Comparison of ENCODE assay signal across 14 cellular contexts in genomic region chr5:11143456-11144267, GRCh38.
A peak's percentile ranks its signal among the peaks of the same experiment; 100 is the strongest.
DNase-seq lines count a peak whose midpoint lies in the region; ATAC-seq lines count a peak whose summit lies in the region.
"Had no signal": no experiment of that assay in that cellular context is flagged by ENCODE, and none has a peak within 500 bp of the region (broad histone marks: within the 10 kb centered on the region; RNA-seq: fewer than 3 reads in every experiment).

No MANE protein-coding gene starts in this region.

- H3K36me3 Mint-ChIP-seq in activated naive CD8-positive, alpha-beta T cell treated with anti-CD3 and anti-CD28 coated beads, Interleukin-2, amount 50 U/mL, for 24 hours (ENCODE audit: low read depth): no peaks in the 10 kb centered on the region

- H3K27me3 ChIP-seq in aorta (ENCODE audit: control insufficient read depth in 1 of 2, insufficient read depth in 2 of 2, low read length in 1 of 2): no peaks in the 10 kb centered on the region

- WGBS in aorta, 2 donors: 49 to 62% methylated on average over 3 of the region's 3 CpGs

- no peaks in the 10 kb centered on the region for H3K4me1 ChIP-seq in aorta (ENCODE audit: control insufficient read depth in 1 of 2, insufficient read depth in 2 of 2, low read length in 2 of 2)

- H3K27me3 Mint-ChIP-seq in activated naive CD8-positive, alpha-beta T cell treated with anti-CD3 and anti-CD28 coated beads, Interleukin-2, amount 50 U/mL, for 24 hours: peaks cover 13% of the 10 kb centered on the region

- H3K4me3 ChIP-seq in aorta (ENCODE audit: low read length in 2 of 2): no peak overlapping the region

- DNase-seq in EH (ENCODE audit: low read depth) (peak; percentile 23), NCI-H1694 (lab: John Stamatoyannopoulos, UW) (no peak), NCI-H1436 treated with DMSO at 0.1 percent for 48 hours (lab: John Stamatoyannopoulos, UW) (no peak), aorta (no peak), NCI-H774 (lab: John Stamatoyannopoulos, UW) (no peak)
- DNase-seq in activated naive CD8-positive, alpha-beta T cell treated with anti-CD3 and anti-CD28 coated beads, Interleukin-2, amount 50 U/mL, for 24 hours: peak; percentile 31
- DNase-seq: activated gamma-delta T cell treated with Interleukin-2 at 50 U/mL for 16 hours, C1 segment of cervical spinal cord, glutamatergic neuron, NCI-H1417, OCI-M1, T-helper 17 cell had no signal

- no peaks in the 10 kb centered on the region for H3K9me3 Mint-ChIP-seq in activated naive CD8-positive, alpha-beta T cell treated with anti-CD3 and anti-CD28 coated beads, Interleukin-2, amount 50 U/mL, for 24 hours

- H3K4me1 Mint-ChIP-seq in activated naive CD8-positive, alpha-beta T cell treated with anti-CD3 and anti-CD28 coated beads, Interleukin-2, amount 50 U/mL, for 24 hours: peaks cover 8% of the 10 kb centered on the region
- H3K4me1 Mint-ChIP-seq: T-helper 17 cell had no signal

- ATAC-seq in GM19035 (IDR thresholded peaks at IDR 0.05; ENCODE audit: unreplicated experiment) (peak; percentile 82), HG02970 (IDR thresholded peaks at IDR 0.05; ENCODE audit: low FRiP score, unreplicated experiment) (peak; percentile 70), aorta (ENCODE audit: low FRiP score) (no peak)
- peak; percentile 86 for ATAC-seq in activated naive CD8-positive, alpha-beta T cell treated with anti-CD3 and anti-CD28 coated beads, Interleukin-2, amount 50 U/mL, for 24 hours
- ATAC-seq: T-helper 17 cell had no signal

- no peaks in the 10 kb centered on the region for H3K36me3 ChIP-seq in aorta (ENCODE audit: control insufficient read depth in 1 of 2, insufficient read depth in 2 of 2, low read length in 1 of 2)

- H3K27ac Mint-ChIP-seq in activated naive CD8-positive, alpha-beta T cell treated with anti-CD3 and anti-CD28 coated beads, Interleukin-2, amount 50 U/mL, for 24 hours: peak overlapping the region; percentile 53
- H3K27ac Mint-ChIP-seq: T-helper 17 cell had no signal

- no peaks in the 10 kb centered on the region for H3K9me3 ChIP-seq in aorta (ENCODE audit: control insufficient read depth, low read length)

- H3K27ac ChIP-seq in aorta (ENCODE audit: low read depth in 1 of 2, low read length in 2 of 2): no peak overlapping the region

- intact Hi-C loops in aorta (cut with DNase I): no loop called here

- no peak overlapping the region for H3K4me3 Mint-ChIP-seq in activated naive CD8-positive, alpha-beta T cell treated with anti-CD3 and anti-CD28 coated beads, Interleukin-2, amount 50 U/mL, for 24 hours
- H3K4me3 Mint-ChIP-seq: T-helper 17 cell had no signal

Comparison
In these comparisons a context has a peak if more than half of its experiments do, and no peak if none do; other contexts are left out.
1. DNase-seq: peak in EH (single experiment) and activated naive CD8-positive, alpha-beta T cell treated with anti-CD3 and anti-CD28 coated beads, Interleukin-2, amount 50 U/mL, for 24 hours (single experiment); none in NCI-H1694 (single experiment), NCI-H1436 treated with DMSO at 0.1 percent for 48 hours (single experiment), aorta (0 of 2) and NCI-H774 (single experiment).